In the genomic region with DNA sequence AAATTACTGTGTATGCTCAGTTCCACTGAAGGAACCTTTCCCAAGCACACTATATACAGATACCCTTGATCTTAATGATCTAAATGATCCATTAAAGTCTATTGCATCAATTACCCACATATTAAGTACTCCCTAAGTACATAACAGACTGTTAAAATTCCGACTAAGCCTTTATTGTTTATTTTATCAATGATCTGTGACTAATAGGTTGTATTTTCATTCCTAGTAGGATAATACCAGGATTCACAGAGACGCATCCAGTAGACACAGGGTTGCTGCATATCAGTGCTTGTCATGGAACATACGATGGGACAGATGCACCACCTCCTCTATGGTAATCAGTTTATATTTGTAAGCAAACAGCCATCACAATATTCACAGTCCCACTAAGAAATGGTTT, we compare ENCODE assay signal across 18 cellular contexts.
"Had no signal": no experiment of that assay in that cellular context is flagged by ENCODE, and none has a peak within 500 bp of the region (broad histone marks: within the 10 kb centered on the region; RNA-seq: fewer than 3 reads in every experiment).

No MANE protein-coding gene starts in this region.

- DNase-seq: dermis blood vessel endothelial cell; esophagus squamous epithelium; foreskin fibroblast; immature natural killer cell; left lung; lower lobe of right lung; natural killer cell; occipital lobe; pancreas; right cardiac atrium; stimulated activated CD4-positive, alpha-beta T cell treated with anti-CD3 and anti-CD28 coated beads, Interleukin-2, amount 100 ng/mL, for 48 hours; stimulated activated naive CD4-positive, alpha-beta T cell treated with Interleukin-2 at 50 U/mL for 16 hours; trophoblast cell had no signal

- H3K9me3 ChIP-seq: esophagus squamous epithelium, gastroesophageal sphincter, left lung, lower lobe of right lung, pancreas had no signal

- H3K9me3 Mint-ChIP-seq: memory B cell, mesothelial cell of epicardium had no signal

- H3K4me1 Mint-ChIP-seq: immature natural killer cell, memory B cell, mesothelial cell of epicardium, natural killer cell had no signal

- H3K27ac ChIP-seq: esophagus squamous epithelium, gastroesophageal sphincter, left lung, lower lobe of right lung, pancreas had no signal

- H3K27me3 Mint-ChIP-seq: progenitor cell of endocrine pancreas had no signal

- H3K4me2 ChIP-seq: smooth muscle cell had no signal

- H3K4me3 ChIP-seq: esophagus squamous epithelium, gastroesophageal sphincter, left lung, lower lobe of right lung, pancreas, smooth muscle cell had no signal

- H3K36me3 ChIP-seq: esophagus squamous epithelium, gastroesophageal sphincter, left lung, lower lobe of right lung, pancreas had no signal

- H3K27me3 ChIP-seq: esophagus squamous epithelium, gastroesophageal sphincter, left lung, pancreas had no signal

- H3K27ac Mint-ChIP-seq: immature natural killer cell, memory B cell, mesothelial cell of epicardium, natural killer cell, progenitor cell of endocrine pancreas had no signal

- H3K4me3 Mint-ChIP-seq: immature natural killer cell, memory B cell, mesothelial cell of epicardium, natural killer cell had no signal

- H3K36me3 Mint-ChIP-seq: immature natural killer cell, memory B cell, mesothelial cell of epicardium, natural killer cell had no signal

- H3K4me1 ChIP-seq: esophagus squamous epithelium, gastroesophageal sphincter, left lung, lower lobe of right lung had no signal
